ENCODE assay signal across 8 cellular contexts in the genomic region with DNA sequence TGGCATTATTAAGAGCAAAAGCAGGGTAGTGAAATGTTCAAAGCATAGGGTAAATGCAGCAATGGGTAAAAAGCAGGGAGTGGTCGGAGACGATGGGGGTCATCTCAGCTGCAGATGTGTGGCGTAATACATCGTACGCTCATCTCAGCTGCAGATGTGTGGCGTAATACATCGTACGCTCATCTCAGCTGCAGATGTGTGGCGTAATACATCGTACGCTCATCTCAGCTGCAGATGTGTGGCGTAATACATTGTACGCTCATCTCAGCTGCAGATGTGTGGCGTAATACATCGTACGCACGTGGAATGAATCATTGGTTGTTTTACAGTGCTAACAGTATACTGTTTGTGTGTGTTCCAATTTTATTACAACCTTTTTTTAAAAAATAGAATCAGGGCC. TPM values are rescaled to one million over a fixed set of nuclear protein-coding genes. Genes with fewer than 3 reads are reported as not detected.
A peak's percentile ranks its signal among the peaks of the same experiment; 100 is the strongest.
DNase-seq lines count a peak whose midpoint lies in the region; ATAC-seq and TF ChIP-seq lines count a peak whose summit lies in the region.
"Not testable (repeated sequence)": the region's sequence is repeated elsewhere in the genome, so short reads cannot be mapped to it uniquely, and the experiment has no call there.

No MANE protein-coding gene starts in this region.

- H3K27me3 ChIP-seq in foreskin keratinocyte = not testable (repeated sequence)

- H3K4me1 ChIP-seq in foreskin keratinocyte = not testable (repeated sequence)

- H3K27ac ChIP-seq in epithelial cell of prostate, foreskin keratinocyte: not testable (repeated sequence)

- DNase-seq in AG10803 (ENCODE audit: low read depth) = peak; percentile 83
- peak; percentile 67 for DNase-seq in HCEC 1CT
- DNase-seq in NB4 (ENCODE audit: low read depth) = peak; percentile 81
- DNase-seq in RKO (ENCODE audit: low spot score) = peak; percentile 56
- DNase-seq in activated CD4-positive, alpha-beta T cell treated with anti-CD3 and anti-CD28 coated beads for 48 hours = peak; percentile 26
- DNase-seq in epithelial cell of prostate (ENCODE audit: low read depth, low spot score) = peak; percentile 10
- peak; percentile 17 to 25 for DNase-seq in foreskin keratinocyte
- peak; percentile 37 for DNase-seq in stimulated activated CD4-positive, alpha-beta T cell treated with anti-CD3 and anti-CD28 coated beads, Interleukin-1b, Interleukin-23, amount 100 ng/mL, for 48 hours

- not testable (repeated sequence) for TF ChIP-seq POLR2A in NB4 (IDR thresholded peaks at IDR 0.05; ENCODE audit: extremely low read depth, insufficient read length)

- H3K4me3 ChIP-seq in AG10803 (ENCODE audit: low read length); NB4 (ENCODE audit: low read depth, low read length): not testable (repeated sequence)

- not testable (repeated sequence) for TF ChIP-seq CTCF in AG10803 (conservative IDR thresholded peaks at IDR 0.05; ENCODE audit: low read length); NB4 (IDR thresholded peaks at IDR 0.05; ENCODE audit: low read depth, low read length); foreskin keratinocyte (conservative IDR thresholded peaks at IDR 0.05)

- ATAC-seq in foreskin keratinocyte = not testable (repeated sequence)

RNA-seq across cellular contexts. Expression of a gene that starts 7.8 kb away (rescaled TPM):
- 52.5 and 63.1 TPM in 2 replicates for total RNA-seq in foreskin keratinocyte
- polyA plus RNA-seq in foreskin keratinocyte = 55.6 and 60.6 TPM in 2 replicates

Comparison
In these comparisons a context has a peak if more than half of its experiments do, and no peak if none do; other contexts are left out.
1. DNase-seq: peak in every context shown above with its lines; median percentile 83 in AG10803; 81 in NB4; 67 in HCEC 1CT; 56 in RKO; 37 in stimulated activated CD4-positive, alpha-beta T cell treated with anti-CD3 and anti-CD28 coated beads, Interleukin-1b, Interleukin-23, amount 100 ng/mL, for 48 hours; 26 in activated CD4-positive, alpha-beta T cell treated with anti-CD3 and anti-CD28 coated beads for 48 hours; 21 in foreskin keratinocyte; 10 in epithelial cell of prostate.